Comparison of ENCODE assay signal across 1 cellular context in genomic region chr2:238139841-238140439, GRCh38.
TF ChIP-seq lines count a peak whose summit lies in the region.

No MANE protein-coding gene starts in this region.

TF ChIP-seq in SK-N-SH treated with all-trans-retinoic acid at 6 μM for 48 hours, 23 proteins besides CTCF, POLR2A, EP300 and RAD21:
- TF ChIP-seq ZFP30 (CRISPR knock-in tag; IDR thresholded peaks at IDR 0.05) (no peak), TCF4 (CRISPR knock-in tag; IDR thresholded peaks at IDR 0.05; ENCODE audit: borderline replicate concordance) (no peak), ZNF70 (CRISPR knock-in tag; IDR thresholded peaks at IDR 0.05) (no peak), SNAI2 (CRISPR knock-in tag; IDR thresholded peaks at IDR 0.05) (no peak), ISL1 (CRISPR knock-in tag; IDR thresholded peaks at IDR 0.05) (no peak), CSDC2 (CRISPR knock-in tag; IDR thresholded peaks at IDR 0.05) (no peak)
